1 cellular context compared by ENCODE assay signal in the genomic region with DNA sequence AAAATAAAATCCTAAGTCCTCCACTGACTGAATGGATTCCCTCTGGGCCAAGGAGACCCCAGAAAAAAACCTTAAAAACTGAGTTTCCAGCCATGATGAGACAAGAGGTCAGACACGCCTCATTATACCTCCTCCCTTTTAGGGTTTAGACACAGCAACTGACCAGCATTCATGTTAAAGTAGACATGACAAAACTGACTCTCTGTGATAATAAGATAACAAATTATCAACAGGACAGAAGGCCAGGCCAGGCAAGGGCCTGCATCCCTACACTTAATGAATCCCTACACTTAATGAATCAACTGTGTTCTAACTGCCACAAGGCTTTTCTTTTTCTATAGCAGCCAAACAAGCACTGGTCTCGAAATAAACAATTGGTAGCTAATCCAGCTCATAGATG.
TF ChIP-seq lines count a peak whose summit lies in the region.

No MANE protein-coding gene starts in this region.

TF ChIP-seq in K562, 482 proteins besides CTCF, POLR2A, EP300 and RAD21 (continued from another document and continues in another):
- TF ChIP-seq TBL1XR1 (IDR thresholded peaks at IDR 0.05; ENCODE audit: low read length in 2 of 2) (peak in 1 of 2 experiments; percentile 71; a peak in 2 of 4 replicates), MTA1 (IDR thresholded peaks at IDR 0.05; ENCODE audit: borderline replicate concordance) (0 out of 2 replicates have a peak, but pooled peaks have one; percentile 39), MTA2 (IDR thresholded peaks at IDR 0.05; ENCODE audit: low read depth) (peak; percentile 72), SOX6 (IDR thresholded peaks at IDR 0.05) (peak; percentile 78), SRSF3 (IDR thresholded peaks at IDR 0.05; ENCODE audit: insufficient read depth, low read length) (no peak), FOSL1 (tag; conservative IDR thresholded peaks at IDR 0.05) (peak; percentile 56; the same call in 1 of the 2 replicates), RBM17 (IDR thresholded peaks at IDR 0.05; ENCODE audit: borderline replicate concordance, low read depth, low read length) (no peak), MBD2 (IDR thresholded peaks at IDR 0.05; ENCODE audit: borderline replicate concordance, low read depth) (0 out of 2 replicates have a peak, but pooled peaks have one; percentile 15), BRD9 (IDR thresholded peaks at IDR 0.05; ENCODE audit: low read depth, partially characterized antibody) (peak; percentile 39), CBFA2T3 (IDR thresholded peaks at IDR 0.05) (peak; percentile 81), FOXK2 (conservative IDR thresholded peaks at IDR 0.05 in 1 of 2, IDR thresholded peaks at IDR 0.05 in 1 of 2; ENCODE audit: low read depth in 2 of 2) (peak; percentile 34 to 64; a peak in 3 of 4 replicates), TCF3 (CRISPR knock-in tag; IDR thresholded peaks at IDR 0.05) (peak; percentile 91), ZFX (CRISPR knock-in tag; IDR thresholded peaks at IDR 0.05) (peak; percentile 41; the same call in 1 of the 2 replicates), L3MBTL2 (IDR thresholded peaks at IDR 0.05) (0 out of 2 replicates have a peak, but pooled peaks have one; percentile 18), CCNT2 (IDR thresholded peaks at IDR 0.05; ENCODE audit: borderline replicate concordance, extremely low read depth, insufficient read length, low read depth, low read length) (peak; percentile 30), HDAC2 (IDR thresholded peaks at IDR 0.05) (peak; percentile 63; the same call in 1 of the 2 replicates), PBX2 (CRISPR knock-in tag; IDR thresholded peaks at IDR 0.05; ENCODE audit: low read depth) (no peak), PBX2 (tag; conservative IDR thresholded peaks at IDR 0.05; ENCODE audit: low read depth) (0 out of 2 replicates have a peak, but pooled peaks have one; percentile 16), MEF2D (tag; conservative IDR thresholded peaks at IDR 0.05; ENCODE audit: low read depth) (no peak), CSDE1 (IDR thresholded peaks at IDR 0.05) (no peak), THRA (IDR thresholded peaks at IDR 0.05) (no peak), NCOR1 (IDR thresholded peaks at IDR 0.05) (peak; percentile 77), PML (IDR thresholded peaks at IDR 0.05; ENCODE audit: low read length) (peak; percentile 64; the same call in 1 of the 2 replicates), NR0B1 (IDR thresholded peaks at IDR 0.05; ENCODE audit: partially characterized antibody) (no peak), SRF (CRISPR knock-in tag; IDR thresholded peaks at IDR 0.05) (peak in 1 of 2 experiments; percentile 69; a peak in 2 of 4 replicates), ETS2 (tag; IDR thresholded peaks at IDR 0.05; ENCODE audit: borderline replicate concordance, poor library complexity, severe bottlenecking) (no peak), KLF16 (IDR thresholded peaks at IDR 0.05) (0 out of 2 replicates have a peak, but pooled peaks have one; percentile 35), NFIX (CRISPR knock-in tag; IDR thresholded peaks at IDR 0.05; ENCODE audit: low read depth) (no peak), MYC (IDR thresholded peaks at IDR 0.05; ENCODE audit: low read depth, low read length) (0 out of 2 replicates have a peak, but pooled peaks have one; percentile 12), MYC (CRISPR knock-in tag; IDR thresholded peaks at IDR 0.05; ENCODE audit: borderline replicate concordance, low read depth) (no peak), RBM39 (optimal IDR thresholded peaks at IDR 0.05; ENCODE audit: low read depth, low read length) (no peak), SMAD4 (CRISPR knock-in tag; conservative IDR thresholded peaks at IDR 0.05) (peak; percentile 95), CBFA2T2 (conservative IDR thresholded peaks at IDR 0.05) (peak; percentile 68), GATA2 (CRISPR knock-in tag; IDR thresholded peaks at IDR 0.05) (peak; percentile 67), TRIM28 (IDR thresholded peaks at IDR 0.05) (no peak), FOXM1 (IDR thresholded peaks at IDR 0.05; ENCODE audit: low read depth) (peak; percentile 49; the same call in 1 of the 2 replicates), FOXM1 (CRISPR knock-in tag; IDR thresholded peaks at IDR 0.05; ENCODE audit: low read depth) (no peak)
- TF ChIP-seq, protein P1, sequence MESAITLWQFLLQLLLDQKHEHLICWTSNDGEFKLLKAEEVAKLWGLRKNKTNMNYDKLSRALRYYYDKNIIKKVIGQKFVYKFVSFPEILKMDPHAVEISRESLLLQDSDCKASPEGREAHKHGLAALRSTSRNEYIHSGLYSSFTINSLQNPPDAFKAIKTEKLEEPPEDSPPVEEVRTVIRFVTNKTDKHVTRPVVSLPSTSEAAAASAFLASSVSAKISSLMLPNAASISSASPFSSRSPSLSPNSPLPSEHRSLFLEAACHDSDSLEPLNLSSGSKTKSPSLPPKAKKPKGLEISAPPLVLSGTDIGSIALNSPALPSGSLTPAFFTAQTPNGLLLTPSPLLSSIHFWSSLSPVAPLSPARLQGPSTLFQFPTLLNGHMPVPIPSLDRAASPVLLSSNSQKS (CRISPR knock-in tag; IDR thresholded peaks at IDR 0.05) = no peak
- TF ChIP-seq, protein P2, sequence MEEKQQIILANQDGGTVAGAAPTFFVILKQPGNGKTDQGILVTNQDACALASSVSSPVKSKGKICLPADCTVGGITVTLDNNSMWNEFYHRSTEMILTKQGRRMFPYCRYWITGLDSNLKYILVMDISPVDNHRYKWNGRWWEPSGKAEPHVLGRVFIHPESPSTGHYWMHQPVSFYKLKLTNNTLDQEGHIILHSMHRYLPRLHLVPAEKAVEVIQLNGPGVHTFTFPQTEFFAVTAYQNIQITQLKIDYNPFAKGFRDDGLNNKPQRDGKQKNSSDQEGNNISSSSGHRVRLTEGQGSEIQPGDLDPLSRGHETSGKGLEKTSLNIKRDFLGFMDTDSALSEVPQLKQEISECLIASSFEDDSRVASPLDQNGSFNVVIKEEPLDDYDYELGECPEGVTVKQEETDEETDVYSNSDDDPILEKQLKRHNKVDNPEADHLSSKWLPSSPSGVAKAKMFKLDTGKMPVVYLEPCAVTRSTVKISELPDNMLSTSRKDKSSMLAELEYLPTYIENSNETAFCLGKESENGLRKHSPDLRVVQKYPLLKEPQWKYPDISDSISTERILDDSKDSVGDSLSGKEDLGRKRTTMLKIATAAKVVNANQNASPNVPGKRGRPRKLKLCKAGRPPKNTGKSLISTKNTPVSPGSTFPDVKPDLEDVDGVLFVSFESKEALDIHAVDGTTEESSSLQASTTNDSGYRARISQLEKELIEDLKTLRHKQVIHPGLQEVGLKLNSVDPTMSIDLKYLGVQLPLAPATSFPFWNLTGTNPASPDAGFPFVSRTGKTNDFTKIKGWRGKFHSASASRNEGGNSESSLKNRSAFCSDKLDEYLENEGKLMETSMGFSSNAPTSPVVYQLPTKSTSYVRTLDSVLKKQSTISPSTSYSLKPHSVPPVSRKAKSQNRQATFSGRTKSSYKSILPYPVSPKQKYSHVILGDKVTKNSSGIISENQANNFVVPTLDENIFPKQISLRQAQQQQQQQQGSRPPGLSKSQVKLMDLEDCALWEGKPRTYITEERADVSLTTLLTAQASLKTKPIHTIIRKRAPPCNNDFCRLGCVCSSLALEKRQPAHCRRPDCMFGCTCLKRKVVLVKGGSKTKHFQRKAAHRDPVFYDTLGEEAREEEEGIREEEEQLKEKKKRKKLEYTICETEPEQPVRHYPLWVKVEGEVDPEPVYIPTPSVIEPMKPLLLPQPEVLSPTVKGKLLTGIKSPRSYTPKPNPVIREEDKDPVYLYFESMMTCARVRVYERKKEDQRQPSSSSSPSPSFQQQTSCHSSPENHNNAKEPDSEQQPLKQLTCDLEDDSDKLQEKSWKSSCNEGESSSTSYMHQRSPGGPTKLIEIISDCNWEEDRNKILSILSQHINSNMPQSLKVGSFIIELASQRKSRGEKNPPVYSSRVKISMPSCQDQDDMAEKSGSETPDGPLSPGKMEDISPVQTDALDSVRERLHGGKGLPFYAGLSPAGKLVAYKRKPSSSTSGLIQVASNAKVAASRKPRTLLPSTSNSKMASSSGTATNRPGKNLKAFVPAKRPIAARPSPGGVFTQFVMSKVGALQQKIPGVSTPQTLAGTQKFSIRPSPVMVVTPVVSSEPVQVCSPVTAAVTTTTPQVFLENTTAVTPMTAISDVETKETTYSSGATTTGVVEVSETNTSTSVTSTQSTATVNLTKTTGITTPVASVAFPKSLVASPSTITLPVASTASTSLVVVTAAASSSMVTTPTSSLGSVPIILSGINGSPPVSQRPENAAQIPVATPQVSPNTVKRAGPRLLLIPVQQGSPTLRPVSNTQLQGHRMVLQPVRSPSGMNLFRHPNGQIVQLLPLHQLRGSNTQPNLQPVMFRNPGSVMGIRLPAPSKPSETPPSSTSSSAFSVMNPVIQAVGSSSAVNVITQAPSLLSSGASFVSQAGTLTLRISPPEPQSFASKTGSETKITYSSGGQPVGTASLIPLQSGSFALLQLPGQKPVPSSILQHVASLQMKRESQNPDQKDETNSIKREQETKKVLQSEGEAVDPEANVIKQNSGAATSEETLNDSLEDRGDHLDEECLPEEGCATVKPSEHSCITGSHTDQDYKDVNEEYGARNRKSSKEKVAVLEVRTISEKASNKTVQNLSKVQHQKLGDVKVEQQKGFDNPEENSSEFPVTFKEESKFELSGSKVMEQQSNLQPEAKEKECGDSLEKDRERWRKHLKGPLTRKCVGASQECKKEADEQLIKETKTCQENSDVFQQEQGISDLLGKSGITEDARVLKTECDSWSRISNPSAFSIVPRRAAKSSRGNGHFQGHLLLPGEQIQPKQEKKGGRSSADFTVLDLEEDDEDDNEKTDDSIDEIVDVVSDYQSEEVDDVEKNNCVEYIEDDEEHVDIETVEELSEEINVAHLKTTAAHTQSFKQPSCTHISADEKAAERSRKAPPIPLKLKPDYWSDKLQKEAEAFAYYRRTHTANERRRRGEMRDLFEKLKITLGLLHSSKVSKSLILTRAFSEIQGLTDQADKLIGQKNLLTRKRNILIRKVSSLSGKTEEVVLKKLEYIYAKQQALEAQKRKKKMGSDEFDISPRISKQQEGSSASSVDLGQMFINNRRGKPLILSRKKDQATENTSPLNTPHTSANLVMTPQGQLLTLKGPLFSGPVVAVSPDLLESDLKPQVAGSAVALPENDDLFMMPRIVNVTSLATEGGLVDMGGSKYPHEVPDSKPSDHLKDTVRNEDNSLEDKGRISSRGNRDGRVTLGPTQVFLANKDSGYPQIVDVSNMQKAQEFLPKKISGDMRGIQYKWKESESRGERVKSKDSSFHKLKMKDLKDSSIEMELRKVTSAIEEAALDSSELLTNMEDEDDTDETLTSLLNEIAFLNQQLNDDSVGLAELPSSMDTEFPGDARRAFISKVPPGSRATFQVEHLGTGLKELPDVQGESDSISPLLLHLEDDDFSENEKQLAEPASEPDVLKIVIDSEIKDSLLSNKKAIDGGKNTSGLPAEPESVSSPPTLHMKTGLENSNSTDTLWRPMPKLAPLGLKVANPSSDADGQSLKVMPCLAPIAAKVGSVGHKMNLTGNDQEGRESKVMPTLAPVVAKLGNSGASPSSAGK (IDR thresholded peaks at IDR 0.05) = no peak
- TF ChIP-seq, protein P3, sequence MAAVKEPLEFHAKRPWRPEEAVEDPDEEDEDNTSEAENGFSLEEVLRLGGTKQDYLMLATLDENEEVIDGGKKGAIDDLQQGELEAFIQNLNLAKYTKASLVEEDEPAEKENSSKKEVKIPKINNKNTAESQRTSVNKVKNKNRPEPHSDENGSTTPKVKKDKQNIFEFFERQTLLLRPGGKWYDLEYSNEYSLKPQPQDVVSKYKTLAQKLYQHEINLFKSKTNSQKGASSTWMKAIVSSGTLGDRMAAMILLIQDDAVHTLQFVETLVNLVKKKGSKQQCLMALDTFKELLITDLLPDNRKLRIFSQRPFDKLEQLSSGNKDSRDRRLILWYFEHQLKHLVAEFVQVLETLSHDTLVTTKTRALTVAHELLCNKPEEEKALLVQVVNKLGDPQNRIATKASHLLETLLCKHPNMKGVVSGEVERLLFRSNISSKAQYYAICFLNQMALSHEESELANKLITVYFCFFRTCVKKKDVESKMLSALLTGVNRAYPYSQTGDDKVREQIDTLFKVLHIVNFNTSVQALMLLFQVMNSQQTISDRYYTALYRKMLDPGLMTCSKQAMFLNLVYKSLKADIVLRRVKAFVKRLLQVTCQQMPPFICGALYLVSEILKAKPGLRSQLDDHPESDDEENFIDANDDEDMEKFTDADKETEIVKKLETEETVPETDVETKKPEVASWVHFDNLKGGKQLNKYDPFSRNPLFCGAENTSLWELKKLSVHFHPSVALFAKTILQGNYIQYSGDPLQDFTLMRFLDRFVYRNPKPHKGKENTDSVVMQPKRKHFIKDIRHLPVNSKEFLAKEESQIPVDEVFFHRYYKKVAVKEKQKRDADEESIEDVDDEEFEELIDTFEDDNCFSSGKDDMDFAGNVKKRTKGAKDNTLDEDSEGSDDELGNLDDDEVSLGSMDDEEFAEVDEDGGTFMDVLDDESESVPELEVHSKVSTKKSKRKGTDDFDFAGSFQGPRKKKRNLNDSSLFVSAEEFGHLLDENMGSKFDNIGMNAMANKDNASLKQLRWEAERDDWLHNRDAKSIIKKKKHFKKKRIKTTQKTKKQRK (IDR thresholded peaks at IDR 0.05; ENCODE audit: borderline replicate concordance, low read depth, low read length) = no peak
